In the genomic region with DNA sequence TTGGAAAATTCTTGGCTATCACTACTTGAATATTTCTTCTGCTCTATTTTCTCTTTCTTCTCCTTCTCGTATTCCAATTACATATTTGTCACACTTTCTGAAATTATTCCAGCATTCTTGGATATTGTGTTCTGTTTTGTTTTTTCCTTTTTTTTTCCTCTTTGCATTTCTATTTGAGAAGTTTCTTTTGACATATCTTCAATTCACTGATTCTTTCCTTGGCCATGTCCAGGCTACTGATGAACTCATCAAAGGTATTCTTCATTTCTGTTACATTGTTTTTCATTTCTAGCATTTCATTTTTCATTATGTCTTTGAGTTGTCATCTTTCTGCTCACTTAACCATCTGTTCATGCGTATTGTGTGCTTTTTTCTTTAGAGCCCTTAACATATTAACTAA, we compare ENCODE assay signal across 15 cellular contexts. TPM values are rescaled to one million over a fixed set of nuclear protein-coding genes. Genes with fewer than 3 reads are reported as not detected.
DNase-seq lines count a peak whose midpoint lies in the region; TF ChIP-seq lines count a peak whose summit lies in the region.
"Had no signal": no experiment of that assay in that cellular context is flagged by ENCODE, and none has a peak within 500 bp of the region (broad histone marks: within the 10 kb centered on the region; RNA-seq: fewer than 3 reads in every experiment).

No MANE protein-coding gene starts in this region.

- H2BK15ac ChIP-seq in H9 (ENCODE audit: low read depth, low read length), result no peak overlapping the region

- peak overlapping the region; percentile 59 for H3K4me3 Mint-ChIP-seq in T-helper 1 cell treated with Interleukin-12 subunit alpha and Interleukin-12 subunit beta and Interleukin-4 antibody, amounts not matched to agents 30 μg/mL and 1 μg/mL, for 36 hours
- no peak overlapping the region for H3K4me3 Mint-ChIP-seq in H9
- peak overlapping the region; percentile 52 for H3K4me3 Mint-ChIP-seq in activated CD4-positive, alpha-beta memory T cell treated with anti-CD3 and anti-CD28 coated beads for 36 hours

- H3K18ac ChIP-seq in H9 (ENCODE audit: insufficient read length, low read depth, low read length), result no peak overlapping the region

- H3K9me3 ChIP-seq in H9 (ENCODE audit: control insufficient read depth, low read depth, low read length), result no peaks in the 10 kb centered on the region
- no peaks in the 10 kb centered on the region for H3K9me3 ChIP-seq in HAP-1
- H3K9me3 ChIP-seq: ascending aorta had no signal

- no peak overlapping the region for H3K4me2 ChIP-seq in H9 (ENCODE audit: insufficient read depth, insufficient read length, low read length)

- no peaks in the 10 kb centered on the region for H3K36me3 ChIP-seq in HAP-1 (replicated peaks)
- H3K36me3 ChIP-seq: ascending aorta; BLaER1 treated with 17β-estradiol and CSF1 and Interleukin-3, amounts not matched to agents 10 nM and 100 nM had no signal

- peaks cover 3% of the 10 kb centered on the region; the same call in 1 of the 2 replicates for H3K4me1 ChIP-seq in H9 (ENCODE audit: insufficient read depth, low read length)
- H3K4me1 ChIP-seq in HAP-1, result no peaks in the 10 kb centered on the region
- H3K4me1 ChIP-seq: ascending aorta had no signal

- no peak overlapping the region for H2AFZ ChIP-seq in H9 (ENCODE audit: low read length)

- H3K14ac ChIP-seq in H9 (ENCODE audit: insufficient read depth, low read length), result no peak overlapping the region

- no peak overlapping the region for H3K4ac ChIP-seq in H9 (ENCODE audit: low read depth, low read length)

- no peak overlapping the region for H2BK12ac ChIP-seq in H9 (ENCODE audit: insufficient read length, low read depth, low read length)

- H2AK5ac ChIP-seq in H9 (ENCODE audit: insufficient read length, low read length), result no peak overlapping the region

- H3T11ph ChIP-seq in H9 (ENCODE audit: low read length), result no peak overlapping the region

- DNase-seq in T-helper 1 cell (no peak), H9 (no peak), epithelial cell of prostate (ENCODE audit: low read depth, low spot score) (no peak), NCI-H2227 (lab: John Stamatoyannopoulos, UW; ENCODE audit: unreplicated experiment) (no peak), NCI-H1092 (lab: John Stamatoyannopoulos, UW) (no peak), HAP-1 (ENCODE audit: low spot score in 2 of 2) (no peak)
- no peak for DNase-seq in activated CD4-positive, alpha-beta memory T cell treated with anti-CD3 and anti-CD28 coated beads for 36 hours
- DNase-seq: activated CD4-positive, CD25-positive, alpha-beta regulatory T cell; NCI-H2029; NCI-H526 treated with DMSO at 0.1 percent for 48 hours; small intestine had no signal

- H3K79me2 ChIP-seq in H9 (ENCODE audit: insufficient read depth, low read length), result no peaks in the 10 kb centered on the region

- no peaks in the 10 kb centered on the region for H3K27me3 ChIP-seq in H9 (ENCODE audit: insufficient read depth, low read length)
- no peaks in the 10 kb centered on the region for H3K27me3 ChIP-seq in HAP-1 (ENCODE audit: low read depth)
- H3K27me3 ChIP-seq: ascending aorta; BLaER1 treated with 17β-estradiol and CSF1 and Interleukin-3, amounts not matched to agents 10 nM and 100 nM had no signal

- H3K23ac ChIP-seq in H9 (ENCODE audit: insufficient read length, low read depth, low read length), result no peak overlapping the region

- no peaks in the 10 kb centered on the region for H4K20me1 ChIP-seq in H9 (ENCODE audit: control insufficient read depth, insufficient read depth, insufficient read length)
- H4K20me1 ChIP-seq: BLaER1 treated with 17β-estradiol and CSF1 and Interleukin-3, amounts not matched to agents 10 nM and 100 nM had no signal

- H3K27me3 Mint-ChIP-seq in T-helper 1 cell treated with Interleukin-12 subunit alpha and Interleukin-12 subunit beta and Interleukin-4 antibody, amounts not matched to agents 30 μg/mL and 1 μg/mL, for 36 hours (ENCODE audit: low read depth), result no peaks in the 10 kb centered on the region
- H3K27me3 Mint-ChIP-seq in H9 (ENCODE audit: low read depth), result no peaks in the 10 kb centered on the region
- no peaks in the 10 kb centered on the region for H3K27me3 Mint-ChIP-seq in activated CD4-positive, alpha-beta memory T cell treated with anti-CD3 and anti-CD28 coated beads for 36 hours

- H3K9me3 Mint-ChIP-seq in T-helper 1 cell treated with Interleukin-12 subunit alpha and Interleukin-12 subunit beta and Interleukin-4 antibody, amounts not matched to agents 30 μg/mL and 1 μg/mL, for 36 hours, result peaks cover 28% of the 10 kb centered on the region
- H3K9me3 Mint-ChIP-seq in H9, result peaks cover 13 to 17% of the 10 kb centered on the region in 2 experiments; a peak in 4 of 5 replicates
- H3K9me3 Mint-ChIP-seq in activated CD4-positive, alpha-beta memory T cell treated with anti-CD3 and anti-CD28 coated beads for 36 hours, result peaks cover 17% of the 10 kb centered on the region

- H3K9ac ChIP-seq in H9 (ENCODE audit: extremely low read depth, insufficient read length, low read length), result no peak overlapping the region
- H3K9ac ChIP-seq: BLaER1 treated with 17β-estradiol and CSF1 and Interleukin-3, amounts not matched to agents 10 nM and 100 nM had no signal

- TF ChIP-seq CTCF in H9 (conservative IDR thresholded peaks at IDR 0.05), result no peak

- in situ Hi-C loops in HAP-1 (cut with MboI; ENCODE audit: low sequenced_read_pairs), result no loop called here

- peak overlapping the region; percentile 27 for H3K27ac Mint-ChIP-seq in T-helper 1 cell treated with Interleukin-12 subunit alpha and Interleukin-12 subunit beta and Interleukin-4 antibody, amounts not matched to agents 30 μg/mL and 1 μg/mL, for 36 hours
- peak overlapping the region in 1 of 3 experiments; percentile 80; a peak in 1 of 7 replicates for H3K27ac Mint-ChIP-seq in H9
- peak overlapping the region; percentile 64 for H3K27ac Mint-ChIP-seq in activated CD4-positive, alpha-beta memory T cell treated with anti-CD3 and anti-CD28 coated beads for 36 hours

- no peak overlapping the region for H4K5ac ChIP-seq in H9 (ENCODE audit: insufficient read length, low read depth, low read length)

- H3K79me1 ChIP-seq in H9 (ENCODE audit: insufficient read depth, low read depth, low read length, poor library complexity, severe bottlenecking), result no peaks in the 10 kb centered on the region

- intact Hi-C loops in activated CD4-positive, alpha-beta memory T cell treated with anti-CD3 and anti-CD28 coated beads for 36 hours (cut with micrococcal nuclease), result loop anchor here (5.0 kb wide), 1 partner anchor 116 kb away; no protein-coding TSS in a partner anchor

- H3K4me1 Mint-ChIP-seq in T-helper 1 cell treated with Interleukin-12 subunit alpha and Interleukin-12 subunit beta and Interleukin-4 antibody, amounts not matched to agents 30 μg/mL and 1 μg/mL, for 36 hours (ENCODE audit: low read depth), result peaks cover 66% of the 10 kb centered on the region
- peaks cover 0 to 9% of the 10 kb centered on the region in 2 experiments; a peak in 2 of 4 replicates for H3K4me1 Mint-ChIP-seq in H9
- H3K4me1 Mint-ChIP-seq in activated CD4-positive, alpha-beta memory T cell treated with anti-CD3 and anti-CD28 coated beads for 36 hours (ENCODE audit: low read depth), result peaks cover 66% of the 10 kb centered on the region

- POLR2A ChIA-PET in activated CD4-positive, alpha-beta memory T cell treated with anti-CD3 and anti-CD28 coated beads for 36 hours (lab: Charles Lee), result interaction anchor here (1.0 to 1.1 kb wide), 2 partner anchors 23 to 97 kb away, joined by 3 to 4 read pairs; no protein-coding TSS in a partner anchor

- H3K27ac ChIP-seq in H9 (ENCODE audit: insufficient read length, low read depth, low read length) (peak overlapping the region; percentile 74), epithelial cell of prostate (peak overlapping the region; percentile 7)
- H3K27ac ChIP-seq: 22Rv1, ascending aorta had no signal

- H2BK120ac ChIP-seq in H9 (ENCODE audit: low read depth, low read length, poor library complexity, severe bottlenecking), result no peak overlapping the region

- no peak overlapping the region for H3K4me3 ChIP-seq in HAP-1
- H3K4me3 ChIP-seq: ascending aorta; BLaER1 treated with 17β-estradiol and CSF1 and Interleukin-3, amounts not matched to agents 10 nM and 100 nM had no signal

- no peak overlapping the region for H4K8ac ChIP-seq in H9 (replicated peaks; ENCODE audit: insufficient read length, low read depth, low read length)

- no peak overlapping the region for H4K91ac ChIP-seq in H9 (ENCODE audit: insufficient read length, low read depth, low read length)

- no peak overlapping the region for H3K56ac ChIP-seq in H9 (ENCODE audit: insufficient read length, low read depth, low read length)

- no peaks in the 10 kb centered on the region for H3K23me2 ChIP-seq in H9 (ENCODE audit: insufficient read length, low read depth, low read length, poor library complexity, severe bottlenecking)

- CTCF ChIA-PET in activated CD4-positive, alpha-beta memory T cell treated with anti-CD3 and anti-CD28 coated beads for 36 hours (lab: Charles Lee), result interaction anchor here (0.9 kb wide), 1 partner anchor 163 kb away, joined by 3 read pairs; no protein-coding TSS in a partner anchor

- no peak overlapping the region for H2BK5ac ChIP-seq in H9 (ENCODE audit: insufficient read length, low read length)

- H2BK20ac ChIP-seq in H9 (ENCODE audit: low read depth, low read length, poor library complexity, severe bottlenecking), result no peak overlapping the region

- H3K36me3 Mint-ChIP-seq in T-helper 1 cell treated with Interleukin-12 subunit alpha and Interleukin-12 subunit beta and Interleukin-4 antibody, amounts not matched to agents 30 μg/mL and 1 μg/mL, for 36 hours (ENCODE audit: low read depth), result peaks cover 54% of the 10 kb centered on the region
- peaks cover 8 to 19% (median 14%) of the 10 kb centered on the region in 3 experiments; a peak in 6 of 7 replicates for H3K36me3 Mint-ChIP-seq in H9 (ENCODE audit: insufficient read depth in 1 of 3, low read depth in 3 of 3)
- H3K36me3 Mint-ChIP-seq in activated CD4-positive, alpha-beta memory T cell treated with anti-CD3 and anti-CD28 coated beads for 36 hours, result peaks cover 54% of the 10 kb centered on the region

- no CpG with 5 or more reads among the region's 2 CpGs for WGBS in H9 (ENCODE audit: extremely low coverage, insufficient read length, low lambda C conversion rate)

RNA-seq across cellular contexts. Expression of a gene that starts 5.3 kb away (rescaled TPM):
- total RNA-seq in H9 (2021), result 0.31 and 0.70 TPM in 2 replicates
- 100 to 1,000 TPM; 150 to 151 TPM for total RNA-seq in activated CD4-positive, alpha-beta memory T cell treated with anti-CD3 and anti-CD28 coated beads for 36 hours

RNA-seq across cellular contexts. Expression of a gene that starts 11.0 kb away (rescaled TPM):
- total RNA-seq in H9 (2021), result 2.9 and 3.7 TPM in 2 replicates
- 10 to 100 TPM; 91.5 to 94.1 TPM for total RNA-seq in activated CD4-positive, alpha-beta memory T cell treated with anti-CD3 and anti-CD28 coated beads for 36 hours

Comparison
In these comparisons a context has a peak if more than half of its experiments do, and no peak if none do; other contexts are left out.
1. H3K4me3 Mint-ChIP-seq: peak in T-helper 1 cell treated with Interleukin-12 subunit alpha and Interleukin-12 subunit beta and Interleukin-4 antibody, amounts not matched to agents 30 μg/mL and 1 μg/mL, for 36 hours (single experiment) and activated CD4-positive, alpha-beta memory T cell treated with anti-CD3 and anti-CD28 coated beads for 36 hours (single experiment); none in H9 (0 of 2).
2. RNA of a gene that starts 5.3 kb away (total RNA-seq): 150 to 151 TPM in activated CD4-positive, alpha-beta memory T cell treated with anti-CD3 and anti-CD28 coated beads for 36 hours; 0.31 to 0.70 TPM in H9; every median in the first group is over 10 times any median in the second.
3. RNA of a gene that starts 11.0 kb away (total RNA-seq): 91.5 to 94.1 TPM in activated CD4-positive, alpha-beta memory T cell treated with anti-CD3 and anti-CD28 coated beads for 36 hours; 2.9 to 3.7 TPM in H9; every median in the first group is over 10 times any median in the second.